Comparison of ENCODE assay signal across 11 cellular contexts in the genomic region with DNA sequence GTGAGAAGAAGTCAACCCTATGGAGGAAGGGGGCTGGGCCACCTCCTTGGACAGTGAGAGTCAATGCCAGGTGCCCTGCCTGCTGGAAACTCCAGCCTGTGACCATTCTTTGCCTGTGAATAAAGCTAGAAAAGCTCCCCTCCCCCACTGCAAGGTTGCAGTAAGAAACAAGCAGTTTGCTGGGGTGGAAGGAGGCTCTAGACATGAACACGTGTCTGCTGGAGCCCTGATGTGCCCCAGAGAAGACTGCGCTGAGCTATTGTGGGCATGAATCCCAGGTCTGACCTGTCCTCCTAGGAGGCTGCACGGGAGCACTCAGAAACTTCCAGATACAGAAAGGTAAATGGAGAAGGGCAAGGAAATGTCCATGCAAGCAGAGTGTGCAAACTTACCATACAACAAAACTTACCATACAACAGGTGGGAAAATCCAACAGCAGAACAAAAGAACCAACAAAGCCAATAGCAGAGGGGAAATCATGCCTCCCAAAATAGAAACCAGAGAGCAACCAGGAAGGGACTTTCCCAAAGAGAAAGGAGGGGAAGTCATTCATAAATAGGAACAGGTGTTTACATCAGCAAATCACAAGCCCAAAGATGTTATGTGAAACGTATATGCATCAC.
DNase-seq lines count a peak whose midpoint lies in the region; ATAC-seq, FAIRE-seq and TF ChIP-seq lines count a peak whose summit lies in the region.
"Had no signal": no experiment of that assay in that cellular context is flagged by ENCODE, and none has a peak within 500 bp of the region (broad histone marks: within the 10 kb centered on the region; RNA-seq: fewer than 3 reads in every experiment).

No MANE protein-coding gene starts in this region.

- FAIRE-seq in bronchial epithelial cell (lab: Jason Lieb, UNC) = no peak
- FAIRE-seq: RCC 7860 had no signal

- H3K27me3 ChIP-seq in bronchial epithelial cell (ENCODE audit: control insufficient read depth, insufficient read depth, low read length) (no peaks in the 10 kb centered on the region), lower lobe of right lung (ENCODE audit: low read depth) (no peaks in the 10 kb centered on the region), esophagus squamous epithelium (peaks cover 0 to 5% (median 0%) of the 10 kb centered on the region in 4 donors)

- H3K4me3 ChIP-seq in bronchial epithelial cell (ENCODE audit: low read depth, low read length) (no peak overlapping the region), lower lobe of right lung (no peak overlapping the region), esophagus squamous epithelium (no peak overlapping the region)
- H3K4me3 ChIP-seq: prostate gland, stomach had no signal

- TF ChIP-seq CTCF in GM13976 (IDR thresholded peaks at IDR 0.05; ENCODE audit: borderline replicate concordance, control extremely low read depth, extremely low read depth, insufficient read depth, missing control alignments) (no peak), bronchial epithelial cell (IDR thresholded peaks at IDR 0.05; ENCODE audit: insufficient read depth, low read length, severe bottlenecking) (no peak), lower lobe of right lung (IDR thresholded peaks at IDR 0.05) (no peak), esophagus squamous epithelium (IDR thresholded peaks at IDR 0.05) (no peak)

- WGBS in esophagus squamous epithelium, 2 donors = 27 to 31% methylated on average over 4 of the region's 4 CpGs

- intact Hi-C loops in lower lobe of right lung (cut with DNase I) = no loop called here
- intact Hi-C loops in esophagus squamous epithelium (cut with DNase I) = no loop called here

- no peaks in the 10 kb centered on the region for H3K9me3 ChIP-seq in lower lobe of right lung
- no peaks in the 10 kb centered on the region for H3K9me3 ChIP-seq in esophagus squamous epithelium
- H3K9me3 ChIP-seq: prostate gland, stomach had no signal

- no peaks in the 10 kb centered on the region for H3K36me3 ChIP-seq in bronchial epithelial cell (ENCODE audit: control insufficient read depth, insufficient read depth, low read length)
- no peaks in the 10 kb centered on the region for H3K36me3 ChIP-seq in lower lobe of right lung
- no peaks in the 10 kb centered on the region for H3K36me3 ChIP-seq in esophagus squamous epithelium
- H3K36me3 ChIP-seq: prostate gland, stomach had no signal

- H3K27ac ChIP-seq in lower lobe of right lung (no peak overlapping the region), esophagus squamous epithelium (no peak overlapping the region)
- H3K27ac ChIP-seq: prostate gland, stomach had no signal

- DNase-seq in GM13976 (ENCODE audit: low spot score) = peak; percentile 63
- DNase-seq in bronchial epithelial cell (ENCODE audit: low read depth) = peak; percentile 5
- no peak for DNase-seq in lower lobe of right lung
- DNase-seq in stimulated activated CD4-positive, alpha-beta T cell treated with anti-CD3 and anti-CD28 coated beads, Interleukin-12 subunit alpha, Interleukin-12 subunit beta, amount 100 ng/mL, for 4 hours = no peak
- DNase-seq in esophagus squamous epithelium (lab: John Stamatoyannopoulos, UW) = no peak
- no peak for DNase-seq in NK-92 (lab: John Stamatoyannopoulos, UW; ENCODE audit: unreplicated experiment)
- DNase-seq: stomach had no signal

- no peaks in the 10 kb centered on the region for H3K4me1 ChIP-seq in lower lobe of right lung
- no peaks in the 10 kb centered on the region for H3K4me1 ChIP-seq in esophagus squamous epithelium
- H3K4me1 ChIP-seq: prostate gland, stomach had no signal

- TF ChIP-seq POLR2A in esophagus squamous epithelium (IDR thresholded peaks at IDR 0.05) = no peak

- ATAC-seq in GM19455 (IDR thresholded peaks at IDR 0.05; ENCODE audit: unreplicated experiment) = peak; percentile 58
- ATAC-seq in HG03095 (IDR thresholded peaks at IDR 0.05; ENCODE audit: unreplicated experiment) = peak; percentile 72
- ATAC-seq in lower lobe of right lung = no peak

- in situ Hi-C loops in GM13976 (cut with MboI; ENCODE audit: low sequenced_read_pairs, unreplicated experiment) = no loop called here

Comparison
In these comparisons a context has a peak if more than half of its experiments do, and no peak if none do; other contexts are left out.
1. DNase-seq: peak in GM13976 (single experiment) and bronchial epithelial cell (single experiment); none in lower lobe of right lung (single experiment), stimulated activated CD4-positive, alpha-beta T cell treated with anti-CD3 and anti-CD28 coated beads, Interleukin-12 subunit alpha, Interleukin-12 subunit beta, amount 100 ng/mL, for 4 hours (single experiment), esophagus squamous epithelium (single experiment) and NK-92 (single experiment).
2. ATAC-seq: peak in GM19455 (single experiment) and HG03095 (single experiment); none in lower lobe of right lung (0 of 2).